Comparison of ENCODE assay signal across 8 cellular contexts in genomic region chr15:88656760-88657221, GRCh38. TPM values are rescaled to one million over a fixed set of nuclear protein-coding genes. Genes with fewer than 3 reads are reported as not detected.
DNase-seq lines count a peak whose midpoint lies in the region; ATAC-seq lines count a peak whose summit lies in the region.

No MANE protein-coding gene starts in this region.

- DNase-seq in activated CD4-positive, CD25-positive, alpha-beta regulatory T cell (lab: John Stamatoyannopoulos, UW), result no peak
- DNase-seq in sciatic nerve (ENCODE audit: low spot score) (peak; percentile 54), NCI-H2081 (lab: John Stamatoyannopoulos, UW) (no peak), hippocampal formation (lab: John Stamatoyannopoulos, UW) (no peak)
- DNase-seq in stimulated activated CD4-positive, alpha-beta T cell treated with anti-CD3 and anti-CD28 coated beads, Interleukin-4, amount 100 ng/mL, for 4 hours, result no peak

- intact Hi-C loops in sciatic nerve (cut with DNase I), result no loop called here

- ATAC-seq in activated CD4-positive, CD25-positive, alpha-beta regulatory T cell treated with anti-CD3 and anti-CD28 coated beads, Interleukin-2, amount 50 U/mL, for 24 hours, result peak; percentile 42 to 58
- ATAC-seq in GM21825 (IDR thresholded peaks at IDR 0.05; ENCODE audit: unreplicated experiment) (peak; percentile 93), HG03571 (IDR thresholded peaks at IDR 0.05; ENCODE audit: unreplicated experiment) (peak; percentile 89), sciatic nerve (no peak)

RNA-seq across cellular contexts. Expression of gene ISG20, which starts 18.0 kb away (rescaled TPM):
- total RNA-seq in sciatic nerve, result 20.2 TPM

RNA-seq across cellular contexts. Expression of gene AEN, which starts 35.7 kb away (rescaled TPM):
- 10.7 TPM for total RNA-seq in sciatic nerve
